1 cellular context compared by ENCODE assay signal in the genomic region with DNA sequence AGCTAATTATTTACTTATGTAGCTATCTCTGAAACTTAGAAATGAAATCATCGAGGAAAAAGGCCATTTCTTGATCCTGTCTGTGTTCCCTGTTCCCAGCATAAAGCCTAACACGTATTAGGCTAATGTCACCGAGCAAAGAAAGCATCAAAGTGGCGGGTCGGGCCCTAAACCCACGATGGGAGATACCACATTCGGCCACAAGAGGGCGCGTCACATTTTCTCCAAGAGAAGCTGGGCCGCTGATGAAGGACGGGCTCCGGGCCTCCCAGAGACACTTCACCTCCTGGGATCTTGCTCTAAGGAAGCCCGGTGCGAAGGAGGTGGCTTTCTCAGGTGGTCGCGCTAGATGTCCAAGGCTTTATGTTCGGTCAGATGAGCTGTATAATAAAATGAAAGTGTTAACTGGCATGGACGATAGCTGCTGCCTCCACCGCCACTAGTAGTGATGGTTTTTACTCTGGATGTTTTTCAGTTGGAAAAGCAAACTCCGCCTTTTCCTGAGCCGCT.
TF ChIP-seq lines count a peak whose summit lies in the region.

No MANE protein-coding gene starts in this region.

TF ChIP-seq in GM12878, 131 proteins besides CTCF, POLR2A, EP300 and RAD21 (continues in another document):
- TF ChIP-seq, protein P1, sequence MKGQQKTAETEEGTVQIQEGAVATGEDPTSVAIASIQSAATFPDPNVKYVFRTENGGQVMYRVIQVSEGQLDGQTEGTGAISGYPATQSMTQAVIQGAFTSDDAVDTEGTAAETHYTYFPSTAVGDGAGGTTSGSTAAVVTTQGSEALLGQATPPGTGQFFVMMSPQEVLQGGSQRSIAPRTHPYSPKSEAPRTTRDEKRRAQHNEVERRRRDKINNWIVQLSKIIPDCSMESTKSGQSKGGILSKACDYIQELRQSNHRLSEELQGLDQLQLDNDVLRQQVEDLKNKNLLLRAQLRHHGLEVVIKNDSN (IDR thresholded peaks at IDR 0.05; ENCODE audit: borderline replicate concordance, extremely low read length, insufficient read depth, low read depth, low read length): no peak
- TF ChIP-seq SRF (IDR thresholded peaks at IDR 0.05; ENCODE audit: low read depth in 2 of 2, low read length in 2 of 2) (no peak), HDAC6 (IDR thresholded peaks at IDR 0.05; ENCODE audit: unreplicated experiment) (no peak), FOXM1 (IDR thresholded peaks at IDR 0.05; ENCODE audit: low read depth, low read length) (0 out of 2 replicates have a peak, but pooled peaks have one; percentile 4), SP1 (IDR thresholded peaks at IDR 0.05; ENCODE audit: low read depth, low read length) (peak; percentile 21), GATAD2B (conservative IDR thresholded peaks at IDR 0.05; ENCODE audit: low read depth) (no peak), EED (IDR thresholded peaks at IDR 0.05; ENCODE audit: low read depth) (0 out of 2 replicates have a peak, but pooled peaks have one; percentile 11), RB1 (IDR thresholded peaks at IDR 0.05; ENCODE audit: borderline replicate concordance) (no peak), YBX1 (IDR thresholded peaks at IDR 0.05) (no peak), HDGF (IDR thresholded peaks at IDR 0.05) (no peak), KAT2A (conservative IDR thresholded peaks at IDR 0.05; ENCODE audit: control insufficient read depth, low read depth, low read length) (no peak), ZSCAN29 (IDR thresholded peaks at IDR 0.05) (no peak), BRCA1 (IDR thresholded peaks at IDR 0.05; ENCODE audit: low read depth, low read length) (no peak), ZNF217 (IDR thresholded peaks at IDR 0.05) (no peak), IKZF2 (IDR thresholded peaks at IDR 0.05) (peak; percentile 52 to 60; a peak in 1 of 4 replicates), SMAD5 (IDR thresholded peaks at IDR 0.05; ENCODE audit: low read depth) (no peak), ASH2L (IDR thresholded peaks at IDR 0.05; ENCODE audit: borderline replicate concordance, low read depth) (no peak), CUX1 (IDR thresholded peaks at IDR 0.05; ENCODE audit: insufficient replicate concordance, low read depth, low read length) (no peak), RUNX3 (IDR thresholded peaks at IDR 0.05; ENCODE audit: low read length) (peak; percentile 48; the same call in 1 of the 2 replicates), RELA (IDR thresholded peaks at IDR 0.05; ENCODE audit: borderline replicate concordance, partially characterized antibody) (peak; percentile 66), ATF7 (IDR thresholded peaks at IDR 0.05; ENCODE audit: low read depth) (no peak), NR2C1 (IDR thresholded peaks at IDR 0.05) (no peak), MYB (IDR thresholded peaks at IDR 0.05; ENCODE audit: borderline replicate concordance, low read depth, low read length) (no peak), TARDBP (IDR thresholded peaks at IDR 0.05; ENCODE audit: borderline replicate concordance) (no peak), SUPT20H (IDR thresholded peaks at IDR 0.05; ENCODE audit: borderline replicate concordance, control insufficient read depth, low read depth, low read length) (no peak), POLR2AphosphoS5 (IDR thresholded peaks at IDR 0.05; ENCODE audit: low read length) (no peak), JUNB (IDR thresholded peaks at IDR 0.05) (no peak), MEF2B (IDR thresholded peaks at IDR 0.05; ENCODE audit: partially characterized antibody, poor library complexity, severe bottlenecking) (no peak), E4F1 (IDR thresholded peaks at IDR 0.05; ENCODE audit: borderline replicate concordance, partially characterized antibody) (no peak), ATF3 (IDR thresholded peaks at IDR 0.05; ENCODE audit: borderline replicate concordance, extremely low read depth, low read depth, low read length) (no peak), SREBF2 (IDR thresholded peaks at IDR 0.05; ENCODE audit: low read length) (no peak), EZH2 (IDR thresholded peaks at IDR 0.05; ENCODE audit: borderline replicate concordance, control insufficient read depth, low read depth, low read length) (no peak), NR2C2 (IDR thresholded peaks at IDR 0.05; ENCODE audit: borderline replicate concordance, control insufficient read depth, insufficient read length, low read depth) (no peak), FOXK2 (IDR thresholded peaks at IDR 0.05) (no peak), BCL3 (IDR thresholded peaks at IDR 0.05; ENCODE audit: borderline replicate concordance, insufficient read depth, low read depth, low read length, poor library complexity, severe bottlenecking) (no peak)
- TF ChIP-seq, protein P2, sequence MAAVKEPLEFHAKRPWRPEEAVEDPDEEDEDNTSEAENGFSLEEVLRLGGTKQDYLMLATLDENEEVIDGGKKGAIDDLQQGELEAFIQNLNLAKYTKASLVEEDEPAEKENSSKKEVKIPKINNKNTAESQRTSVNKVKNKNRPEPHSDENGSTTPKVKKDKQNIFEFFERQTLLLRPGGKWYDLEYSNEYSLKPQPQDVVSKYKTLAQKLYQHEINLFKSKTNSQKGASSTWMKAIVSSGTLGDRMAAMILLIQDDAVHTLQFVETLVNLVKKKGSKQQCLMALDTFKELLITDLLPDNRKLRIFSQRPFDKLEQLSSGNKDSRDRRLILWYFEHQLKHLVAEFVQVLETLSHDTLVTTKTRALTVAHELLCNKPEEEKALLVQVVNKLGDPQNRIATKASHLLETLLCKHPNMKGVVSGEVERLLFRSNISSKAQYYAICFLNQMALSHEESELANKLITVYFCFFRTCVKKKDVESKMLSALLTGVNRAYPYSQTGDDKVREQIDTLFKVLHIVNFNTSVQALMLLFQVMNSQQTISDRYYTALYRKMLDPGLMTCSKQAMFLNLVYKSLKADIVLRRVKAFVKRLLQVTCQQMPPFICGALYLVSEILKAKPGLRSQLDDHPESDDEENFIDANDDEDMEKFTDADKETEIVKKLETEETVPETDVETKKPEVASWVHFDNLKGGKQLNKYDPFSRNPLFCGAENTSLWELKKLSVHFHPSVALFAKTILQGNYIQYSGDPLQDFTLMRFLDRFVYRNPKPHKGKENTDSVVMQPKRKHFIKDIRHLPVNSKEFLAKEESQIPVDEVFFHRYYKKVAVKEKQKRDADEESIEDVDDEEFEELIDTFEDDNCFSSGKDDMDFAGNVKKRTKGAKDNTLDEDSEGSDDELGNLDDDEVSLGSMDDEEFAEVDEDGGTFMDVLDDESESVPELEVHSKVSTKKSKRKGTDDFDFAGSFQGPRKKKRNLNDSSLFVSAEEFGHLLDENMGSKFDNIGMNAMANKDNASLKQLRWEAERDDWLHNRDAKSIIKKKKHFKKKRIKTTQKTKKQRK (IDR thresholded peaks at IDR 0.05; ENCODE audit: low read depth, low read length): no peak
- TF ChIP-seq, protein P3, sequence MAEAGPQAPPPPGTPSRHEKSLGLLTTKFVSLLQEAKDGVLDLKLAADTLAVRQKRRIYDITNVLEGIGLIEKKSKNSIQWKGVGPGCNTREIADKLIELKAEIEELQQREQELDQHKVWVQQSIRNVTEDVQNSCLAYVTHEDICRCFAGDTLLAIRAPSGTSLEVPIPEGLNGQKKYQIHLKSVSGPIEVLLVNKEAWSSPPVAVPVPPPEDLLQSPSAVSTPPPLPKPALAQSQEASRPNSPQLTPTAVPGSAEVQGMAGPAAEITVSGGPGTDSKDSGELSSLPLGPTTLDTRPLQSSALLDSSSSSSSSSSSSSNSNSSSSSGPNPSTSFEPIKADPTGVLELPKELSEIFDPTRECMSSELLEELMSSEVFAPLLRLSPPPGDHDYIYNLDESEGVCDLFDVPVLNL (IDR thresholded peaks at IDR 0.05; ENCODE audit: low read depth, low read length): no peak
- TF ChIP-seq, protein P4, sequence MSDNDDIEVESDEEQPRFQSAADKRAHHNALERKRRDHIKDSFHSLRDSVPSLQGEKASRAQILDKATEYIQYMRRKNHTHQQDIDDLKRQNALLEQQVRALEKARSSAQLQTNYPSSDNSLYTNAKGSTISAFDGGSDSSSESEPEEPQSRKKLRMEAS (IDR thresholded peaks at IDR 0.05; ENCODE audit: low read depth, low read length): no peak
- TF ChIP-seq, protein P5, sequence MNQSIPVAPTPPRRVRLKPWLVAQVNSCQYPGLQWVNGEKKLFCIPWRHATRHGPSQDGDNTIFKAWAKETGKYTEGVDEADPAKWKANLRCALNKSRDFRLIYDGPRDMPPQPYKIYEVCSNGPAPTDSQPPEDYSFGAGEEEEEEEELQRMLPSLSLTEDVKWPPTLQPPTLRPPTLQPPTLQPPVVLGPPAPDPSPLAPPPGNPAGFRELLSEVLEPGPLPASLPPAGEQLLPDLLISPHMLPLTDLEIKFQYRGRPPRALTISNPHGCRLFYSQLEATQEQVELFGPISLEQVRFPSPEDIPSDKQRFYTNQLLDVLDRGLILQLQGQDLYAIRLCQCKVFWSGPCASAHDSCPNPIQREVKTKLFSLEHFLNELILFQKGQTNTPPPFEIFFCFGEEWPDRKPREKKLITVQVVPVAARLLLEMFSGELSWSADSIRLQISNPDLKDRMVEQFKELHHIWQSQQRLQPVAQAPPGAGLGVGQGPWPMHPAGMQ (IDR thresholded peaks at IDR 0.05; ENCODE audit: borderline replicate concordance): no peak
- TF ChIP-seq, protein P6, sequence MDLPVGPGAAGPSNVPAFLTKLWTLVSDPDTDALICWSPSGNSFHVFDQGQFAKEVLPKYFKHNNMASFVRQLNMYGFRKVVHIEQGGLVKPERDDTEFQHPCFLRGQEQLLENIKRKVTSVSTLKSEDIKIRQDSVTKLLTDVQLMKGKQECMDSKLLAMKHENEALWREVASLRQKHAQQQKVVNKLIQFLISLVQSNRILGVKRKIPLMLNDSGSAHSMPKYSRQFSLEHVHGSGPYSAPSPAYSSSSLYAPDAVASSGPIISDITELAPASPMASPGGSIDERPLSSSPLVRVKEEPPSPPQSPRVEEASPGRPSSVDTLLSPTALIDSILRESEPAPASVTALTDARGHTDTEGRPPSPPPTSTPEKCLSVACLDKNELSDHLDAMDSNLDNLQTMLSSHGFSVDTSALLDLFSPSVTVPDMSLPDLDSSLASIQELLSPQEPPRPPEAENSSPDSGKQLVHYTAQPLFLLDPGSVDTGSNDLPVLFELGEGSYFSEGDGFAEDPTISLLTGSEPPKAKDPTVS (IDR thresholded peaks at IDR 0.05; ENCODE audit: low read depth, low read length): no peak
